Comparison of ENCODE assay signal across 12 cellular contexts in genomic region chr2:224882291-224883171, GRCh38.
DNase-seq lines count a peak whose midpoint lies in the region; ATAC-seq, FAIRE-seq and TF ChIP-seq lines count a peak whose summit lies in the region.
"Had no signal": no experiment of that assay in that cellular context is flagged by ENCODE, and none has a peak within 500 bp of the region (broad histone marks: within the 10 kb centered on the region; RNA-seq: fewer than 3 reads in every experiment).

No MANE protein-coding gene starts in this region.

- H4K8ac ChIP-seq in mesendoderm (ENCODE audit: low read depth, low read length): no peak overlapping the region

- no peak overlapping the region for H2BK15ac ChIP-seq in mesendoderm (replicated peaks; ENCODE audit: low read depth)

- H4K5ac ChIP-seq in mesendoderm (ENCODE audit: low read length): no peak overlapping the region

- no peaks in the 10 kb centered on the region for H3K79me1 ChIP-seq in mesendoderm (ENCODE audit: low read length)

- H2AK5ac ChIP-seq in mesendoderm (ENCODE audit: low read length): no peak overlapping the region

- WGBS in mesendoderm (ENCODE audit: extremely low coverage, insufficient coverage, low lambda C conversion rate): no CpG with 5 or more reads among the region's 4 CpGs

- H2AFZ ChIP-seq in osteoblast (ENCODE audit: low read length): no peak overlapping the region

- no peak for TF ChIP-seq CTCF in bronchial epithelial cell (IDR thresholded peaks at IDR 0.05; ENCODE audit: insufficient read depth, low read length, severe bottlenecking)
- no peak for TF ChIP-seq CTCF in osteoblast (IDR thresholded peaks at IDR 0.05; ENCODE audit: extremely low read depth, low read depth, low read length)

- H4K20me1 ChIP-seq in osteoblast (ENCODE audit: insufficient read depth, low read length): no peaks in the 10 kb centered on the region

- H3K79me2 ChIP-seq in osteoblast (ENCODE audit: insufficient read depth, low read length): peaks cover 3% of the 10 kb centered on the region
- H3K79me2 ChIP-seq in mesendoderm (ENCODE audit: control insufficient read depth, insufficient read depth, low read length): no peaks in the 10 kb centered on the region

- no peak overlapping the region for H2BK120ac ChIP-seq in mesendoderm (ENCODE audit: low read depth, low read length)

- no peak for ATAC-seq in GM18868 (IDR thresholded peaks at IDR 0.05; ENCODE audit: unreplicated experiment)
- ATAC-seq in HG03342 (IDR thresholded peaks at IDR 0.05; ENCODE audit: unreplicated experiment): no peak
- ATAC-seq: psoas muscle had no signal

- H3K18ac ChIP-seq in mesendoderm (ENCODE audit: low read length): no peak overlapping the region

- H3K9ac ChIP-seq in mesendoderm (ENCODE audit: low read length): no peak overlapping the region
- H3K9ac ChIP-seq: KMS-11 had no signal

- H3K36me3 ChIP-seq in bronchial epithelial cell (ENCODE audit: control insufficient read depth, insufficient read depth, low read length) (no peaks in the 10 kb centered on the region), osteoblast (ENCODE audit: insufficient read depth, low read length) (peaks cover 35% of the 10 kb centered on the region), mesendoderm (ENCODE audit: control insufficient read depth, insufficient read depth, low read length) (no peaks in the 10 kb centered on the region)

- H3K27me3 ChIP-seq in bronchial epithelial cell (ENCODE audit: control insufficient read depth, insufficient read depth, low read length): no peaks in the 10 kb centered on the region
- H3K27me3 ChIP-seq in osteoblast (ENCODE audit: insufficient read depth, low read length): no peaks in the 10 kb centered on the region
- no peaks in the 10 kb centered on the region for H3K27me3 ChIP-seq in mesendoderm (ENCODE audit: insufficient read depth, low read length, poor library complexity)

- H3K27ac ChIP-seq in osteoblast (ENCODE audit: low read depth, low read length) (peak overlapping the region; percentile 88), mesendoderm (ENCODE audit: low read depth, low read length) (no peak overlapping the region)
- H3K27ac ChIP-seq: KMS-11, psoas muscle had no signal

- FAIRE-seq in bronchial epithelial cell (lab: Jason Lieb, UNC): no peak
- FAIRE-seq: endometrium, TTC549 had no signal

- H3K4me3 ChIP-seq in bronchial epithelial cell (ENCODE audit: low read depth, low read length) (no peak overlapping the region), osteoblast (ENCODE audit: insufficient read depth, low read length) (no peak overlapping the region), mesendoderm (ENCODE audit: low read length) (no peak overlapping the region)
- H3K4me3 ChIP-seq: psoas muscle had no signal

- H3K4me2 ChIP-seq in osteoblast (ENCODE audit: insufficient read depth, low read length) (peak overlapping the region; percentile 38), mesendoderm (ENCODE audit: low read length) (no peak overlapping the region)
- H3K4me2 ChIP-seq: KMS-11 had no signal

- peaks cover 58% of the 10 kb centered on the region for H3K4me1 ChIP-seq in osteoblast (ENCODE audit: insufficient read depth, low read length)
- no peaks in the 10 kb centered on the region for H3K4me1 ChIP-seq in mesendoderm (ENCODE audit: control insufficient read depth, low read depth, low read length)
- H3K4me1 ChIP-seq: psoas muscle had no signal

- H3K4ac ChIP-seq in mesendoderm (ENCODE audit: low read depth, low read length): no peak overlapping the region

- no peak overlapping the region for H3K56ac ChIP-seq in mesendoderm (ENCODE audit: low read length)

- H2BK5ac ChIP-seq in mesendoderm (ENCODE audit: low read length): no peak overlapping the region

- H3K9me3 ChIP-seq in osteoblast (ENCODE audit: low read depth, low read length): no peaks in the 10 kb centered on the region
- H3K9me3 ChIP-seq: psoas muscle had no signal

- DNase-seq in GDM1 (lab: John Stamatoyannopoulos, UW) (peak; percentile 35), LHCN-M2 (ENCODE audit: low read depth) (peak; percentile 91), bronchial epithelial cell (ENCODE audit: low read depth) (peak; percentile 95), osteoblast (ENCODE audit: insufficient read length, low spot score, missing footprints) (no peak), NCI-H1417 treated with DMSO at 0.1 percent for 48 hours (lab: John Stamatoyannopoulos, UW) (no peak), mesendoderm (no peak)
- DNase-seq: psoas muscle had no signal

- H3K23ac ChIP-seq in mesendoderm (ENCODE audit: low read length): no peak overlapping the region

Comparison
In these comparisons a context has a peak if more than half of its experiments do, and no peak if none do; other contexts are left out.
1. DNase-seq: peak in GDM1 (single experiment), LHCN-M2 (single experiment) and bronchial epithelial cell (single experiment); none in osteoblast (single experiment), NCI-H1417 treated with DMSO at 0.1 percent for 48 hours (single experiment) and mesendoderm (single experiment).